In genomic region chr13:32302461-32302860, GRCh38 we compare ENCODE assay signal across 7 cellular contexts. TPM values are rescaled to one million over a fixed set of nuclear protein-coding genes. Genes with fewer than 3 reads are reported as not detected.
"Had no signal": no experiment of that assay in that cellular context is flagged by ENCODE, and none has a peak within 500 bp of the region (broad histone marks: within the 10 kb centered on the region; RNA-seq: fewer than 3 reads in every experiment).

No MANE protein-coding gene starts in this region.

- H3K27ac ChIP-seq: HL-60 had no signal

- FAIRE-seq: HTR-8/SVneo had no signal

- H3K4me3 Mint-ChIP-seq: IgD-negative memory B cell had no signal

- DNase-seq: IMR-90, KBM-7, KG1 had no signal

- H3K27ac Mint-ChIP-seq: IgD-negative memory B cell had no signal

RNA-seq across cellular contexts. Expression of gene ZAR1L, which starts 12.7 kb away (rescaled TPM):
- total RNA-seq: HT1080, IMR-90 had no signal
- polyA plus RNA-seq: IgD-negative memory B cell, IMR-90 had no signal
